17 cellular contexts compared by ENCODE assay signal in genomic region chr4:76952631-76953587, GRCh38. TPM values are rescaled to one million over a fixed set of nuclear protein-coding genes. Genes with fewer than 3 reads are reported as not detected.
DNase-seq lines count a peak whose midpoint lies in the region; ATAC-seq and TF ChIP-seq lines count a peak whose summit lies in the region.
"Had no signal": no experiment of that assay in that cellular context is flagged by ENCODE, and none has a peak within 500 bp of the region (broad histone marks: within the 10 kb centered on the region; RNA-seq: fewer than 3 reads in every experiment).

No MANE protein-coding gene starts in this region.

- no peak overlapping the region for H2BK12ac ChIP-seq in mesenchymal stem cell (ENCODE audit: low read length in 2 of 2)

- H3K79me1 ChIP-seq in mesenchymal stem cell (replicated peaks; ENCODE audit: low read length, poor library complexity, severe bottlenecking): no peaks in the 10 kb centered on the region

- no peak overlapping the region for H2BK15ac ChIP-seq in mesenchymal stem cell (ENCODE audit: low read depth, poor library complexity, severe bottlenecking)

- H3K4me1 Mint-ChIP-seq in stimulated activated naive CD8-positive, alpha-beta T cell treated with anti-CD3 and anti-CD28 coated beads, Interleukin-15, Interleukin-2, amounts not matched to agents 100 ng/mL and 50 ng/mL, for 24 hours (ENCODE audit: low read depth): peaks cover 31% of the 10 kb centered on the region
- peaks cover 57% of the 10 kb centered on the region for H3K4me1 Mint-ChIP-seq in stimulated activated naive CD8-positive, alpha-beta T cell treated with anti-CD3 and anti-CD28 coated beads, Interleukin-15, amount 100 ng/mL, for 72 hours

- no peak overlapping the region for H4K91ac ChIP-seq in mesenchymal stem cell (ENCODE audit: low read length)

- no peak overlapping the region for H3K23ac ChIP-seq in mesenchymal stem cell (ENCODE audit: low read length in 2 of 2)

- H3K4ac ChIP-seq in mesenchymal stem cell (ENCODE audit: low read depth in 1 of 2, low read length in 2 of 2): no peak overlapping the region

- H3K27me3 ChIP-seq in mesenchymal stem cell (ENCODE audit: control insufficient read depth in 1 of 2, insufficient read depth in 1 of 2, low read length in 2 of 2) (no peaks in the 10 kb centered on the region), esophagus squamous epithelium (no peaks in the 10 kb centered on the region)
- H3K27me3 ChIP-seq: gastroesophageal sphincter had no signal

- H3K18ac ChIP-seq in mesenchymal stem cell (ENCODE audit: low read depth in 1 of 2, low read length in 2 of 2): peak overlapping the region in 1 of 2 experiments; percentile 37

- intact Hi-C loops in esophagus squamous epithelium (cut with DNase I): no loop called here

- no peak for DNase-seq in stimulated activated naive CD8-positive, alpha-beta T cell treated with anti-CD3 and anti-CD28 coated beads, Interleukin-15, amount 100 ng/mL, for 72 hours
- DNase-seq in astrocyte of the spinal cord (ENCODE audit: low read depth, low spot score) (no peak), mesenchymal stem cell (no peak), NCI-H774 (lab: John Stamatoyannopoulos, UW) (no peak), NCI-H1417 (lab: John Stamatoyannopoulos, UW) (no peak), esophagus squamous epithelium (lab: John Stamatoyannopoulos, UW) (no peak)
- no peak for DNase-seq in activated naive CD4-positive, alpha-beta T cell treated with Interleukin-2 at 50 U/mL for 16 hours
- DNase-seq: activated CD4-positive, alpha-beta memory T cell treated with anti-CD3 and anti-CD28 coated beads, Interleukin-2, amount 10 ng/mL, durations not matched to agents 7 days and 5 days; AML-193; aorta; effector CD8-positive, alpha-beta T cell; SIG-M5; stimulated activated naive CD8-positive, alpha-beta T cell treated with anti-CD3 and anti-CD28 coated beads, Interleukin-15, Interleukin-2, amounts not matched to agents 100 U/mL and 50 U/mL, for 24 hours had no signal

- no peak for ATAC-seq in stimulated activated naive CD8-positive, alpha-beta T cell treated with anti-CD3 and anti-CD28 coated beads, Interleukin-15, amount 100 ng/mL, for 72 hours
- ATAC-seq: activated T-helper 17 cell treated with anti-CD3 and anti-CD28 coated beads, Interleukin-2, amount 50 U/mL, for 72 hours; gastroesophageal sphincter; stimulated activated naive CD8-positive, alpha-beta T cell treated with anti-CD3 and anti-CD28 coated beads, Interleukin-15, Interleukin-2, amounts not matched to agents 100 U/mL and 50 U/mL, for 24 hours had no signal

- peaks cover 11% of the 10 kb centered on the region for H3K27me3 Mint-ChIP-seq in stimulated activated naive CD8-positive, alpha-beta T cell treated with anti-CD3 and anti-CD28 coated beads, Interleukin-15, Interleukin-2, amounts not matched to agents 100 ng/mL and 50 ng/mL, for 24 hours
- peaks cover 9% of the 10 kb centered on the region for H3K27me3 Mint-ChIP-seq in stimulated activated naive CD8-positive, alpha-beta T cell treated with anti-CD3 and anti-CD28 coated beads, Interleukin-15, amount 100 ng/mL, for 72 hours
- H3K27me3 Mint-ChIP-seq: activated T-helper 17 cell treated with anti-CD3 and anti-CD28 coated beads, Interleukin-2, amount 50 U/mL, for 72 hours had no signal

- H3K4me1 ChIP-seq in mesenchymal stem cell (ENCODE audit: control insufficient read depth, insufficient read depth, low read depth, low read length) (peaks cover 19% of the 10 kb centered on the region), esophagus squamous epithelium (peaks cover 9 to 64% (median 11%) of the 10 kb centered on the region in 3 donors)

- no peak overlapping the region for H2BK5ac ChIP-seq in mesenchymal stem cell (ENCODE audit: low read depth, low read length, poor library complexity, severe bottlenecking)

- H4K8ac ChIP-seq in mesenchymal stem cell (ENCODE audit: low read length): no peak overlapping the region

- no peak overlapping the region for H2BK120ac ChIP-seq in mesenchymal stem cell (ENCODE audit: low read depth, low read length)

- no peak overlapping the region for H2AK5ac ChIP-seq in mesenchymal stem cell (ENCODE audit: low read length, severe bottlenecking)

- in situ Hi-C loops in astrocyte of the spinal cord (cut with HindIII; ENCODE audit: low sequenced_read_pairs): no loop called here

- no peaks in the 10 kb centered on the region for H3K9me3 Mint-ChIP-seq in stimulated activated naive CD8-positive, alpha-beta T cell treated with anti-CD3 and anti-CD28 coated beads, Interleukin-15, Interleukin-2, amounts not matched to agents 100 ng/mL and 50 ng/mL, for 24 hours
- H3K9me3 Mint-ChIP-seq in stimulated activated naive CD8-positive, alpha-beta T cell treated with anti-CD3 and anti-CD28 coated beads, Interleukin-15, amount 100 ng/mL, for 72 hours: no peaks in the 10 kb centered on the region
- H3K9me3 Mint-ChIP-seq: activated CD4-positive, alpha-beta memory T cell treated with anti-CD3 and anti-CD28 coated beads, Interleukin-2, amount 10 ng/mL, durations not matched to agents 7 days and 5 days; activated T-helper 17 cell treated with anti-CD3 and anti-CD28 coated beads, Interleukin-2, amount 50 U/mL, for 72 hours had no signal

- peaks cover 0 to 3% of the 10 kb centered on the region in 2 experiments for H3K36me3 ChIP-seq in mesenchymal stem cell (ENCODE audit: control insufficient read depth in 1 of 2, insufficient read depth in 2 of 2, low read depth in 1 of 2, low read length in 2 of 2)
- no peaks in the 10 kb centered on the region for H3K36me3 ChIP-seq in esophagus squamous epithelium
- H3K36me3 ChIP-seq: gastroesophageal sphincter had no signal

- peaks cover 10% of the 10 kb centered on the region for H3K36me3 Mint-ChIP-seq in stimulated activated naive CD8-positive, alpha-beta T cell treated with anti-CD3 and anti-CD28 coated beads, Interleukin-15, Interleukin-2, amounts not matched to agents 100 ng/mL and 50 ng/mL, for 24 hours (ENCODE audit: low read depth)

- H3K27ac Mint-ChIP-seq in stimulated activated naive CD8-positive, alpha-beta T cell treated with anti-CD3 and anti-CD28 coated beads, Interleukin-15, Interleukin-2, amounts not matched to agents 100 ng/mL and 50 ng/mL, for 24 hours: no peak overlapping the region
- no peak overlapping the region for H3K27ac Mint-ChIP-seq in stimulated activated naive CD8-positive, alpha-beta T cell treated with anti-CD3 and anti-CD28 coated beads, Interleukin-15, amount 100 ng/mL, for 72 hours
- H3K27ac Mint-ChIP-seq: activated CD4-positive, alpha-beta memory T cell treated with anti-CD3 and anti-CD28 coated beads, Interleukin-2, amount 10 ng/mL, durations not matched to agents 7 days and 5 days; activated T-helper 17 cell treated with anti-CD3 and anti-CD28 coated beads, Interleukin-2, amount 50 U/mL, for 72 hours had no signal

- no peak overlapping the region for H2AFZ ChIP-seq in mesenchymal stem cell (ENCODE audit: low read depth, low read length)

- TF ChIP-seq CTCF in astrocyte of the spinal cord (IDR thresholded peaks at IDR 0.05; ENCODE audit: low read depth, low read length) (no peak), esophagus squamous epithelium (IDR thresholded peaks at IDR 0.05) (no peak)

- WGBS in mesenchymal stem cell: 100% methylated on average over 1 of the region's 4 CpGs
- 77 to 95% methylated on average over 4 of the region's 4 CpGs for WGBS in esophagus squamous epithelium, 2 donors

- H3K4me3 ChIP-seq in astrocyte of the spinal cord (ENCODE audit: low read depth, low read length): peak overlapping the region; percentile 20
- peak overlapping the region in 1 of 2 experiments; percentile 94 for H3K4me3 ChIP-seq in mesenchymal stem cell (ENCODE audit: insufficient read depth in 1 of 2, low read depth in 1 of 2, low read length in 2 of 2)
- H3K4me3 ChIP-seq in esophagus squamous epithelium: no peak overlapping the region
- H3K4me3 ChIP-seq: gastroesophageal sphincter had no signal

- no peak for TF ChIP-seq POLR2A in esophagus squamous epithelium (IDR thresholded peaks at IDR 0.05)

- peak overlapping the region; percentile 23 for H3K4me3 Mint-ChIP-seq in stimulated activated naive CD8-positive, alpha-beta T cell treated with anti-CD3 and anti-CD28 coated beads, Interleukin-15, Interleukin-2, amounts not matched to agents 100 ng/mL and 50 ng/mL, for 24 hours
- H3K4me3 Mint-ChIP-seq in stimulated activated naive CD8-positive, alpha-beta T cell treated with anti-CD3 and anti-CD28 coated beads, Interleukin-15, amount 100 ng/mL, for 72 hours: no peak overlapping the region
- H3K4me3 Mint-ChIP-seq: activated CD4-positive, alpha-beta memory T cell treated with anti-CD3 and anti-CD28 coated beads, Interleukin-2, amount 10 ng/mL, durations not matched to agents 7 days and 5 days; activated T-helper 17 cell treated with anti-CD3 and anti-CD28 coated beads, Interleukin-2, amount 50 U/mL, for 72 hours had no signal

- H3K9me3 ChIP-seq in mesenchymal stem cell (ENCODE audit: control insufficient read depth, low read length): no peaks in the 10 kb centered on the region
- H3K9me3 ChIP-seq in esophagus squamous epithelium: no peaks in the 10 kb centered on the region
- H3K9me3 ChIP-seq: gastroesophageal sphincter had no signal

- H3K4me2 ChIP-seq in mesenchymal stem cell (ENCODE audit: low read length, poor library complexity, severe bottlenecking): peak overlapping the region; percentile 60

- H3K14ac ChIP-seq in mesenchymal stem cell (ENCODE audit: low read length in 2 of 2): no peak overlapping the region

- H3K27ac ChIP-seq in mesenchymal stem cell (ENCODE audit: low read length, poor library complexity, severe bottlenecking) (peak overlapping the region; percentile 13), esophagus squamous epithelium (no peak overlapping the region)
- H3K27ac ChIP-seq: gastroesophageal sphincter had no signal

- peak overlapping the region; percentile 92 for H3K9ac ChIP-seq in mesenchymal stem cell (ENCODE audit: low read length)

RNA-seq across cellular contexts. Expression of gene SEPTIN11, which starts 3.4 kb away (rescaled TPM):
- 510 TPM for polyA plus RNA-seq in mesenchymal stem cell (2013, experiment 1 of 2)
- 468 TPM for polyA plus RNA-seq in mesenchymal stem cell (2013, experiment 2 of 2)
- 10 to 100 TPM; 10.4 to 56.6 (median 36.3) TPM for total RNA-seq in esophagus squamous epithelium

RNA-seq across cellular contexts. Expression of gene SOWAHB, which starts 55.0 kb away (rescaled TPM):
- 0.03 TPM for polyA plus RNA-seq in mesenchymal stem cell (2013, experiment 1 of 2)
- 0.01 TPM for polyA plus RNA-seq in mesenchymal stem cell (2013, experiment 2 of 2)
- total RNA-seq in esophagus squamous epithelium: 10 to 100 TPM in 3 of 4 donors, 1 to 10 TPM in 1; 6.5 to 29.0 (median 19.0) TPM
- total RNA-seq: activated CD4-positive, alpha-beta memory T cell treated with anti-CD3 and anti-CD28 coated beads, Interleukin-2, amount 10 ng/mL, durations not matched to agents 7 days and 5 days; activated T-helper 17 cell treated with anti-CD3 and anti-CD28 coated beads, Interleukin-2, amount 50 U/mL, for 72 hours; Daoy had no signal
